ENCODE assay signal across 8 cellular contexts in genomic region chr3:177284383-177284881, GRCh38.
DNase-seq lines count a peak whose midpoint lies in the region; ATAC-seq and TF ChIP-seq lines count a peak whose summit lies in the region.

No MANE protein-coding gene starts in this region.

- H3K27me3 Mint-ChIP-seq in MCF 10A (ENCODE audit: insufficient read depth, unreplicated experiment), result no peaks in the 10 kb centered on the region
- no peaks in the 10 kb centered on the region for H3K27me3 Mint-ChIP-seq in dendritic cell treated with granulocyte-macrophage colony-stimulating factor and Interleukin-4, amounts not matched to agents 40 ng/mL and 50 ng/mL, for 4 days
- peaks cover 3% of the 10 kb centered on the region for H3K27me3 Mint-ChIP-seq in neural progenitor cell (ENCODE audit: insufficient read depth, low read depth)

- H3K36me3 Mint-ChIP-seq in MCF 10A (ENCODE audit: insufficient read depth, unreplicated experiment), result no peaks in the 10 kb centered on the region
- H3K36me3 Mint-ChIP-seq in dendritic cell treated with granulocyte-macrophage colony-stimulating factor and Interleukin-4, amounts not matched to agents 40 ng/mL and 50 ng/mL, for 4 days (ENCODE audit: low read depth), result peaks cover 13% of the 10 kb centered on the region
- H3K36me3 Mint-ChIP-seq in neural progenitor cell, result no peaks in the 10 kb centered on the region

- no peak overlapping the region for H2AFZ ChIP-seq in neural progenitor cell (replicated peaks)

- H3K27me3 ChIP-seq in breast epithelium, result no peaks in the 10 kb centered on the region
- no peaks in the 10 kb centered on the region for H3K27me3 ChIP-seq in neural progenitor cell

- H3K9me3 ChIP-seq in breast epithelium (no peaks in the 10 kb centered on the region), neural progenitor cell (ENCODE audit: low read depth) (no peaks in the 10 kb centered on the region)

- CTCF ChIA-PET in MCF 10A (lab: Yijun Ruan, JAX), result no interaction called here

- in situ Hi-C loops in SK-MEL-5 (cut with HindIII; ENCODE audit: low pct_unique_long_range_greater_than_20kb, low sequenced_read_pairs), result no loop called here

- no TSS peak for BruUV-seq in MCF 10A (replicated peaks; lab: Mats Ljungman, UMichigan)

- no peaks in the 10 kb centered on the region for H4K20me1 ChIP-seq in neural progenitor cell (ENCODE audit: low read depth)

- H3K27ac ChIP-seq in breast epithelium (no peak overlapping the region), neural progenitor cell (no peak overlapping the region)

- POLR2A ChIA-PET in MCF 10A (lab: Yijun Ruan, JAX), result no interaction called here

- TF ChIP-seq CTCF in MCF 10A (IDR thresholded peaks at IDR 0.05; ENCODE audit: unreplicated experiment) (no peak), breast epithelium (IDR thresholded peaks at IDR 0.05) (no peak), neural progenitor cell (IDR thresholded peaks at IDR 0.05) (no peak)

- H3K9me3 Mint-ChIP-seq in MCF 10A (ENCODE audit: unreplicated experiment) (no peaks in the 10 kb centered on the region), neural progenitor cell (peaks cover 8% of the 10 kb centered on the region)
- peaks cover 12% of the 10 kb centered on the region for H3K9me3 Mint-ChIP-seq in dendritic cell treated with granulocyte-macrophage colony-stimulating factor and Interleukin-4, amounts not matched to agents 40 ng/mL and 50 ng/mL, for 4 days

- no peaks in the 10 kb centered on the region for H3K79me2 ChIP-seq in neural progenitor cell (ENCODE audit: low read depth)

- no peak overlapping the region for H3K4me3 Mint-ChIP-seq in MCF 10A (ENCODE audit: unreplicated experiment)
- H3K4me3 Mint-ChIP-seq in dendritic cell treated with granulocyte-macrophage colony-stimulating factor and Interleukin-4, amounts not matched to agents 40 ng/mL and 50 ng/mL, for 4 days, result no peak overlapping the region
- peak overlapping the region; percentile 69 for H3K4me3 Mint-ChIP-seq in neural progenitor cell

- H3K4me1 ChIP-seq in breast epithelium (no peaks in the 10 kb centered on the region), neural progenitor cell (peaks cover 18% of the 10 kb centered on the region)

- no peak overlapping the region for H3K9ac ChIP-seq in neural progenitor cell

- intact Hi-C loops in MCF 10A (cut with micrococcal nuclease), result no loop called here
- intact Hi-C loops in breast epithelium (cut with DNase I; ENCODE audit: low total_unique reads), result no loop called here
- intact Hi-C loops in dendritic cell treated with granulocyte-macrophage colony-stimulating factor and Interleukin-4, amounts not matched to agents 40 ng/mL and 50 ng/mL, for 4 days (cut with micrococcal nuclease), result loop anchor here (10.0 kb wide), 1 partner anchor 70 kb away; no protein-coding TSS in a partner anchor

- DNase-seq in MCF 10A (ENCODE audit: unreplicated experiment), result peak; percentile 78
- no peak for DNase-seq in breast epithelium (ENCODE audit: low spot score in 2 of 2)
- DNase-seq in SK-MEL-5 (ENCODE audit: low read depth, low spot score), result peak; percentile 69
- DNase-seq in neural progenitor cell (ENCODE audit: low spot score), result peak; percentile 48
- no peak for DNase-seq in KG1 (lab: John Stamatoyannopoulos, UW)
- DNase-seq in C1 segment of cervical spinal cord (lab: John Stamatoyannopoulos, UW), result no peak

- H3K4me3 ChIP-seq in breast epithelium (no peak overlapping the region), neural progenitor cell (no peak overlapping the region)

- H3K4me1 Mint-ChIP-seq in MCF 10A (ENCODE audit: insufficient read depth, unreplicated experiment) (peaks cover 11% of the 10 kb centered on the region), neural progenitor cell (peaks cover 42% of the 10 kb centered on the region)
- peaks cover 52% of the 10 kb centered on the region for H3K4me1 Mint-ChIP-seq in dendritic cell treated with granulocyte-macrophage colony-stimulating factor and Interleukin-4, amounts not matched to agents 40 ng/mL and 50 ng/mL, for 4 days (ENCODE audit: low read depth)

- no peak overlapping the region for H3K4me2 ChIP-seq in neural progenitor cell

- H3K36me3 ChIP-seq in breast epithelium (no peaks in the 10 kb centered on the region), neural progenitor cell (no peaks in the 10 kb centered on the region)

- H3F3A ChIP-seq in neural progenitor cell (ENCODE audit: low read depth), result no peaks in the 10 kb centered on the region

- TF ChIP-seq POLR2A in breast epithelium (IDR thresholded peaks at IDR 0.05), result no peak

- H3K27ac Mint-ChIP-seq in MCF 10A (ENCODE audit: low read depth, unreplicated experiment), result no peak overlapping the region
- H3K27ac Mint-ChIP-seq in dendritic cell treated with granulocyte-macrophage colony-stimulating factor and Interleukin-4, amounts not matched to agents 40 ng/mL and 50 ng/mL, for 4 days, result peak overlapping the region; percentile 86
- peak overlapping the region; percentile 88 for H3K27ac Mint-ChIP-seq in neural progenitor cell

- ATAC-seq in HG03469 (IDR thresholded peaks at IDR 0.05; ENCODE audit: unreplicated experiment), result no peak

Comparison
In these comparisons a context has a peak if more than half of its experiments do, and no peak if none do; other contexts are left out.
1. DNase-seq: peak in MCF 10A (single experiment), SK-MEL-5 (single experiment) and neural progenitor cell (single experiment); none in breast epithelium (0 of 2), KG1 (single experiment) and C1 segment of cervical spinal cord (0 of 14).